22 cellular contexts compared by ENCODE assay signal in the genomic region with DNA sequence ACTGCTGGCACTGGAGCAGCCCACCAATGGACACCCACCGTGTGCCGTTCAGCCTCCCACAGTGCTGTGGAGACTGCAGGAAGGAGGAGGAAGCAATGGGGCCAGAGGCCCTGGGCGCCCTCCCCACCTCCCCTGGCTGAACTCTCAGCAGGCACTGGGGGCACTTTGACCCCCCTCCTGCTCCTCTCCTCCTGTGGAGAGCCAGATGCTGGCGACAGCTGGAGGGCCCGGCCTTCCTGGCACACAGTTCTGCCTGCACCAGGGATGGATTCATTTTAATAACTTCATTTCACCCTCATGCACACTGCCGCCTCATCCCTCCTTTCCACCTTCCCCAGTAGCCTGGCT. TPM values are rescaled to one million over a fixed set of nuclear protein-coding genes. Genes with fewer than 3 reads are reported as not detected.
"Had no signal": no experiment of that assay in that cellular context is flagged by ENCODE, and none has a peak within 500 bp of the region (broad histone marks: within the 10 kb centered on the region; RNA-seq: fewer than 3 reads in every experiment).

No MANE protein-coding gene starts in this region.

- H3K27ac ChIP-seq: colonic mucosa, tibial nerve had no signal

- ATAC-seq: left lobe of liver; natural killer cell treated with Interleukin-12 subunit alpha and Interleukin-12 subunit beta and Interleukin-15 and Interleukin-18, amount 100 ng/mL, for 72 hours had no signal

- H3K9me3 ChIP-seq: colonic mucosa, heart left ventricle, tibial nerve had no signal

- DNase-seq: activated B cell treated with CpG ODN at 0.5 μM for 24 hours; activated CD4-positive, alpha-beta memory T cell treated with anti-CD3 and anti-CD28 coated beads for 36 hours; activated CD4-positive, alpha-beta T cell treated with anti-CD3 and anti-CD28 coated beads for 4 hours; activated naive CD4-positive, alpha-beta T cell; activated naive CD8-positive, alpha-beta T cell treated with anti-CD3 and anti-CD28 coated beads for 36 hours; activated T-cell treated with anti-CD3 and anti-CD28 coated beads for 4 hours; amniotic stem cell; central memory CD4-positive, alpha-beta T cell; colonic mucosa; erythroblast; kidney; occipital lobe; stimulated activated naive CD4-positive, alpha-beta T cell treated with Interleukin-2 at 50 U/mL for 16 hours had no signal

- H3K36me3 ChIP-seq: colonic mucosa, heart left ventricle, tibial nerve had no signal

- FAIRE-seq: endometrium, frontal cortex, kidney, urothelium cell line had no signal

- H3K4me3 ChIP-seq: colonic mucosa, heart left ventricle, lung, tibial nerve had no signal

- H3K4me1 ChIP-seq: colonic mucosa had no signal

RNA-seq across cellular contexts. Expression of gene NXPH3, which starts 5.9 kb away (rescaled TPM):
- total RNA-seq: activated B cell treated with CpG ODN at 0.5 μM for 24 hours; activated T-helper 1 cell treated with anti-CD3 and anti-CD28 coated beads, Interleukin-12 subunit alpha, Interleukin-12 subunit beta, Interleukin-2, Interleukin-4 antibody, amounts not matched to agents 30 ng/mL and 10 ng/mL and 1 ng/mL, durations not matched to agents 14 hours and 24 hours and 36 hours; natural killer cell treated with Interleukin-12 subunit alpha and Interleukin-12 subunit beta and Interleukin-15 and Interleukin-18, amount 100 ng/mL, for 72 hours had no signal
